In the genomic region with DNA sequence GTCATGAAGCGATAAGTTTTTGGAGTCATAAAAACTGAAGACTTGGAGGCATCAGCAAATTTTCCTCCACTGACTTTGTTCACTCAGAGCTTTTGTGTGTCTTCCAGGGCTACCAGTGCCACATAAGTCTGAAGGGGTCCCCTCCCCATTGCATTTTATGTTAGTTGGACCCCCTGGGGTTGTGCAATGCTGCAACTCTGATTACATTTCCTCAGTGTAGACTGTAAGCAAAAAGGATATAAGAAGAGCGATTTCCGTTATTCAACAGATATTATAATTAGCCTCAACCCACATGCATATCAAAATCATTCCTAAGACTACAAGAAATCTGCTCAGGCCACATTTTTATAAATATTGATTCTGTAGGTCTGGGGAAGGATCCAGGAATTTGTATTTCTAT, we compare ENCODE assay signal across 24 cellular contexts.
"Had no signal": no experiment of that assay in that cellular context is flagged by ENCODE, and none has a peak within 500 bp of the region (broad histone marks: within the 10 kb centered on the region; RNA-seq: fewer than 3 reads in every experiment).

No MANE protein-coding gene starts in this region.

- H3K27ac ChIP-seq: neural progenitor cell, ovary, parathyroid adenoma, psoas muscle, right lobe of liver, sigmoid colon, stomach, thoracic aorta, thyroid gland, tibial nerve, upper lobe of left lung, vagina had no signal

- DNase-seq: occipital lobe; ovary; posterior cingulate gyrus; psoas muscle; right cardiac atrium; right lobe of liver; sigmoid colon; small intestine; stimulated activated CD4-positive, alpha-beta T cell treated with anti-CD3 and anti-CD28 coated beads, Interleukin-15, amount 100 ng/mL, for 24 hours; stimulated activated CD4-positive, alpha-beta T cell treated with anti-CD3 and anti-CD28 coated beads, Interleukin-2, amount 100 ng/mL, for 24 hours; stimulated activated CD4-positive, alpha-beta T cell treated with anti-CD3 and anti-CD28 coated beads, Interleukin-2, amount 100 ng/mL, for 48 hours; stimulated activated CD4-positive, alpha-beta T cell treated with anti-CD3 and anti-CD28 coated beads, Interleukin-4, amount 100 ng/mL, for 24 hours; stimulated activated naive B cell treated with anti-CD40 and anti-IgM and Interleukin-4, amounts not matched to agents 10 μg/mL and 1 μg/mL and 100 μg/mL, for 72 hours; stimulated activated naive CD4-positive, alpha-beta T cell treated with Interleukin-2 at 50 U/mL for 16 hours; stomach; thyroid gland; trophoblast cell; upper lobe of left lung had no signal

- H3K9ac ChIP-seq: neural progenitor cell, parathyroid adenoma had no signal

- H3K36me3 ChIP-seq: neural progenitor cell, ovary, right lobe of liver, sigmoid colon, stomach, thoracic aorta, thyroid gland, tibial nerve, upper lobe of left lung, vagina had no signal

- ATAC-seq: psoas muscle; right lobe of liver; stimulated activated effector memory CD8-positive, alpha-beta T cell treated with anti-CD3 and anti-CD28 coated beads, Interleukin-12 subunit alpha, Interleukin-12 subunit beta, amount 100 ng/mL, for 72 hours; stimulated activated naive B cell treated with anti-CD40 and anti-IgM and Interleukin-4, amounts not matched to agents 10 μg/mL and 1 μg/mL and 100 μg/mL, for 72 hours had no signal

- H3K4me3 ChIP-seq: neural progenitor cell, ovary, psoas muscle, right lobe of liver, sigmoid colon, stomach, thoracic aorta, thyroid gland, tibial nerve, upper lobe of left lung, vagina had no signal

- H3K9me3 ChIP-seq: ovary, psoas muscle, right lobe of liver, sigmoid colon, stomach, thoracic aorta, thyroid gland, tibial nerve, upper lobe of left lung, vagina had no signal
